Comparison of ENCODE assay signal across 8 cellular contexts in the genomic region with DNA sequence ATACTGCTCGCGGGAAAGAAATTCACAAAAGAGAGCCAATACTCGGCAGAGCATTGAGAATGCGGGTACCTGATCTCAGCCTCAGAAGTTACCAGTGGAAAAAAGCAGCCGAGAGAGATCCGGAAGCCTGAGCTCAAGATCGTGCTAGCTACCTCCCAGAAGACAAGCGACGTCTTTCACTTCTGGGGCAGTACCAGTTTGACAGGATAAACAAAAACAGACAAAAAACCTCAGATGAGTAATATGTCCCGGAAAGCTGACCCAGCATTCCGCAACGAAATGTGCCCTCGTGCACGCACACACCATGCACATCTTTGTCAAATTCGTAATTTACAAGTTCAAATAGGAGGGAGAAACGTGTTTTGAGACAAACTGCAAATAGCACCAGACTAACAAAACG.
DNase-seq lines count a peak whose midpoint lies in the region; ATAC-seq, FAIRE-seq and TF ChIP-seq lines count a peak whose summit lies in the region.
"Not testable (repeated sequence)": the region's sequence is repeated elsewhere in the genome, so short reads cannot be mapped to it uniquely, and the experiment has no call there.

No MANE protein-coding gene starts in this region.

- not testable (repeated sequence) for H3K4me1 ChIP-seq in CD4-positive, CD25-positive, alpha-beta regulatory T cell (ENCODE audit: control insufficient read depth, insufficient read depth, low read length, poor library complexity, severe bottlenecking); pancreas

- H3K27me3 Mint-ChIP-seq in CD4-positive, CD25-positive, alpha-beta regulatory T cell; activated T-helper 1 cell treated with anti-CD3 and anti-CD28 coated beads, Interleukin-12 subunit alpha, Interleukin-12 subunit beta, Interleukin-2, Interleukin-4 antibody, amounts not matched to agents 30 ng/mL and 10 ng/mL and 1 ng/mL, durations not matched to agents 14 hours and 24 hours and 36 hours (ENCODE audit: insufficient read depth): not testable (repeated sequence)

- FAIRE-seq in pancreas (lab: Jason Lieb, UNC) = peak; percentile 37

- H3K4me1 Mint-ChIP-seq in CD4-positive, CD25-positive, alpha-beta regulatory T cell; activated T-helper 1 cell treated with anti-CD3 and anti-CD28 coated beads, Interleukin-12 subunit alpha, Interleukin-12 subunit beta, Interleukin-2, Interleukin-4 antibody, amounts not matched to agents 30 ng/mL and 10 ng/mL and 1 ng/mL, durations not matched to agents 14 hours and 24 hours and 36 hours (ENCODE audit: low read depth): not testable (repeated sequence)

- peak; percentile 36 to 38 for ATAC-seq in CD4-positive, CD25-positive, alpha-beta regulatory T cell (ENCODE audit: low read depth in 2 of 2)
- ATAC-seq in GM19023 (IDR thresholded peaks at IDR 0.05; ENCODE audit: unreplicated experiment) = peak; percentile 27
- ATAC-seq in GM21717 (IDR thresholded peaks at IDR 0.05; ENCODE audit: unreplicated experiment) = peak; percentile 38
- ATAC-seq in HG02981 (IDR thresholded peaks at IDR 0.05; ENCODE audit: unreplicated experiment) = peak; percentile 29
- ATAC-seq in HG03565 (IDR thresholded peaks at IDR 0.05; ENCODE audit: unreplicated experiment) = peak; percentile 26
- peak; percentile 5 for ATAC-seq in Right ventricle myocardium superior (ENCODE audit: poor library complexity)
- ATAC-seq in pancreas = peak in 3 of 4 donors; percentile 12 to 23 (median 22)

- not testable (repeated sequence) for H3K9me3 ChIP-seq in CD4-positive, CD25-positive, alpha-beta regulatory T cell (ENCODE audit: control insufficient read depth in 2 of 2, low read length in 2 of 2); pancreas

- not testable (repeated sequence) for H3K27me3 ChIP-seq in CD4-positive, CD25-positive, alpha-beta regulatory T cell (ENCODE audit: control insufficient read depth, insufficient read depth, low read length); pancreas

- H3K9me3 Mint-ChIP-seq in CD4-positive, CD25-positive, alpha-beta regulatory T cell; activated T-helper 1 cell treated with anti-CD3 and anti-CD28 coated beads, Interleukin-12 subunit alpha, Interleukin-12 subunit beta, Interleukin-2, Interleukin-4 antibody, amounts not matched to agents 30 ng/mL and 10 ng/mL and 1 ng/mL, durations not matched to agents 14 hours and 24 hours and 36 hours: not testable (repeated sequence)

- peak overlapping the region; percentile 81 for H3K27ac ChIP-seq in CD4-positive, CD25-positive, alpha-beta regulatory T cell (ENCODE audit: insufficient read depth, low read length, poor library complexity, severe bottlenecking)
- not testable (repeated sequence) for H3K27ac ChIP-seq in pancreas

- peak overlapping the region in 1 of 3 donors; percentile 91 for H3K27ac Mint-ChIP-seq in CD4-positive, CD25-positive, alpha-beta regulatory T cell
- not testable (repeated sequence) for H3K27ac Mint-ChIP-seq in activated T-helper 1 cell treated with anti-CD3 and anti-CD28 coated beads, Interleukin-12 subunit alpha, Interleukin-12 subunit beta, Interleukin-2, Interleukin-4 antibody, amounts not matched to agents 30 ng/mL and 10 ng/mL and 1 ng/mL, durations not matched to agents 14 hours and 24 hours and 36 hours

- not testable (repeated sequence) for H3K4me3 ChIP-seq in CD4-positive, CD25-positive, alpha-beta regulatory T cell (ENCODE audit: low read depth, low read length)
- H3K4me3 ChIP-seq in pancreas = peak overlapping the region in 2 of 4 donors; percentile 17 to 29

- H3K4me3 Mint-ChIP-seq in CD4-positive, CD25-positive, alpha-beta regulatory T cell = peak overlapping the region; percentile 87 to 94 (median 89)
- H3K4me3 Mint-ChIP-seq in activated T-helper 1 cell treated with anti-CD3 and anti-CD28 coated beads, Interleukin-12 subunit alpha, Interleukin-12 subunit beta, Interleukin-2, Interleukin-4 antibody, amounts not matched to agents 30 ng/mL and 10 ng/mL and 1 ng/mL, durations not matched to agents 14 hours and 24 hours and 36 hours = peak overlapping the region; percentile 79

- H3K36me3 Mint-ChIP-seq in CD4-positive, CD25-positive, alpha-beta regulatory T cell; activated T-helper 1 cell treated with anti-CD3 and anti-CD28 coated beads, Interleukin-12 subunit alpha, Interleukin-12 subunit beta, Interleukin-2, Interleukin-4 antibody, amounts not matched to agents 30 ng/mL and 10 ng/mL and 1 ng/mL, durations not matched to agents 14 hours and 24 hours and 36 hours (ENCODE audit: low read depth): not testable (repeated sequence)

- WGBS in pancreas, 2 donors = no CpG with 5 or more reads among the region's 17 CpGs

- not testable (repeated sequence) for DNase-seq in CD4-positive, CD25-positive, alpha-beta regulatory T cell; activated T-helper 1 cell treated with anti-CD3 and anti-CD28 coated beads, Interleukin-12 subunit alpha, Interleukin-12 subunit beta, Interleukin-2, Interleukin-4 antibody, amounts not matched to agents 30 ng/mL and 10 ng/mL and 1 ng/mL, durations not matched to agents 14 hours and 24 hours and 36 hours (ENCODE audit: low spot score); Right ventricle myocardium superior; pancreas

- not testable (repeated sequence) for H3K36me3 ChIP-seq in CD4-positive, CD25-positive, alpha-beta regulatory T cell (ENCODE audit: control insufficient read depth, insufficient read depth, low read length); pancreas

- TF ChIP-seq CTCF in pancreas (IDR thresholded peaks at IDR 0.05) = not testable (repeated sequence)

- intact Hi-C loops in activated T-helper 1 cell treated with anti-CD3 and anti-CD28 coated beads, Interleukin-12 subunit alpha, Interleukin-12 subunit beta, Interleukin-2, Interleukin-4 antibody, amounts not matched to agents 30 ng/mL and 10 ng/mL and 1 ng/mL, durations not matched to agents 14 hours and 24 hours and 36 hours (cut with micrococcal nuclease); Right ventricle myocardium superior (cut with DNase I); pancreas (cut with DNase I): not testable (repeated sequence)
